23 cellular contexts compared by ENCODE assay signal in genomic region chr2:218423584-218423983, GRCh38. TPM values are rescaled to one million over a fixed set of nuclear protein-coding genes. Genes with fewer than 3 reads are reported as not detected.
"Had no signal": no experiment of that assay in that cellular context is flagged by ENCODE, and none has a peak within 500 bp of the region (broad histone marks: within the 10 kb centered on the region; RNA-seq: fewer than 3 reads in every experiment).

No MANE protein-coding gene starts in this region.

- DNase-seq: dorsolateral prefrontal cortex; effector CD4-positive, alpha-beta T cell; gastrocnemius medialis; head of caudate nucleus; natural killer cell; nucleus accumbens; right cardiac atrium; spleen; stimulated activated naive CD4-positive, alpha-beta T cell; upper lobe of right lung; uterus had no signal

- H3K27ac Mint-ChIP-seq: memory B cell, natural killer cell had no signal

- H3K36me3 Mint-ChIP-seq: memory B cell, natural killer cell had no signal

- H3K27ac ChIP-seq: dorsolateral prefrontal cortex, gastrocnemius medialis, psoas muscle, skin epidermis, spleen, thoracic aorta, tibial nerve, upper lobe of right lung, uterus had no signal

- FAIRE-seq: colon, keratinocyte had no signal

- H3K4me3 ChIP-seq: dorsolateral prefrontal cortex, gastrocnemius medialis, lung, psoas muscle, skin epidermis, spleen, thoracic aorta, tibial nerve, upper lobe of right lung, uterus had no signal

- H3K27me3 ChIP-seq: dorsolateral prefrontal cortex, gastrocnemius medialis, spleen, tibial nerve, upper lobe of right lung, uterus had no signal

- H3K36me3 ChIP-seq: gastrocnemius medialis, spleen, thoracic aorta, tibial nerve, upper lobe of right lung, uterus had no signal

- H3K9me3 Mint-ChIP-seq: memory B cell, natural killer cell had no signal

- H3K4me1 Mint-ChIP-seq: memory B cell, natural killer cell had no signal

- H3K9me3 ChIP-seq: gastrocnemius medialis, psoas muscle, spleen, thoracic aorta, tibial nerve, upper lobe of right lung, uterus had no signal

- H3K4me1 ChIP-seq: gastrocnemius medialis, psoas muscle, spleen, tibial nerve, upper lobe of right lung, uterus had no signal

- H3K4me3 Mint-ChIP-seq: memory B cell, natural killer cell had no signal

- ATAC-seq: gastrocnemius medialis, left lobe of liver, natural killer cell, psoas muscle, right cardiac atrium, upper lobe of right lung had no signal

RNA-seq across cellular contexts. Expression of gene VIL1, which starts 4.7 kb away (rescaled TPM):
- total RNA-seq: glomerular endothelial cell, osteocyte, psoas muscle, right cardiac atrium, tibial nerve, upper lobe of right lung had no signal
- polyA plus RNA-seq: keratinocyte, neural cell had no signal

RNA-seq across cellular contexts. Expression of gene SLC11A1, which starts 41.5 kb away (rescaled TPM):
- total RNA-seq: glomerular endothelial cell had no signal
- polyA plus RNA-seq: neural cell had no signal
